Comparison of ENCODE assay signal across 23 cellular contexts in genomic region chr16:72295914-72296313, GRCh38.
"Had no signal": no experiment of that assay in that cellular context is flagged by ENCODE, and none has a peak within 500 bp of the region (broad histone marks: within the 10 kb centered on the region; RNA-seq: fewer than 3 reads in every experiment).

No MANE protein-coding gene starts in this region.

- H3K27me3 Mint-ChIP-seq: T-cell had no signal

- H3K4me3 Mint-ChIP-seq: T-cell had no signal

- H3K27ac ChIP-seq: SJSA1, SK-N-MC had no signal

- ATAC-seq: T-cell had no signal

- H3K36me3 ChIP-seq: SJSA1 had no signal

- H3K4me3 ChIP-seq: SJSA1, SK-N-MC had no signal

- H3K9me3 Mint-ChIP-seq: T-cell had no signal

- H3K4me1 Mint-ChIP-seq: T-cell had no signal

- FAIRE-seq: RCC 7860 had no signal

- H3K36me3 Mint-ChIP-seq: T-cell had no signal

- H3K9me3 ChIP-seq: SJSA1 had no signal

- DNase-seq: Karpas-422, KG1, MM.1S, NCI-H1092 treated with DMSO at 0.1 percent for 48 hours, NCI-H1436, NCI-H187, NCI-H2029, NCI-H2081 treated with DMSO at 0.1 percent for 48 hours, NCI-H2171, NCI-H226, NCI-H446, NCI-H510A, NCI-H524 treated with DMSO at 0.1 percent for 48 hours, NCI-H69, NCI-H774, Right ventricle myocardium superior, RPMI8226, SIG-M5, SW 1271, T-cell had no signal

- H3K27ac Mint-ChIP-seq: T-cell had no signal

- H3K27me3 ChIP-seq: SJSA1 had no signal
